ENCODE assay signal across 1 cellular context in the genomic region with DNA sequence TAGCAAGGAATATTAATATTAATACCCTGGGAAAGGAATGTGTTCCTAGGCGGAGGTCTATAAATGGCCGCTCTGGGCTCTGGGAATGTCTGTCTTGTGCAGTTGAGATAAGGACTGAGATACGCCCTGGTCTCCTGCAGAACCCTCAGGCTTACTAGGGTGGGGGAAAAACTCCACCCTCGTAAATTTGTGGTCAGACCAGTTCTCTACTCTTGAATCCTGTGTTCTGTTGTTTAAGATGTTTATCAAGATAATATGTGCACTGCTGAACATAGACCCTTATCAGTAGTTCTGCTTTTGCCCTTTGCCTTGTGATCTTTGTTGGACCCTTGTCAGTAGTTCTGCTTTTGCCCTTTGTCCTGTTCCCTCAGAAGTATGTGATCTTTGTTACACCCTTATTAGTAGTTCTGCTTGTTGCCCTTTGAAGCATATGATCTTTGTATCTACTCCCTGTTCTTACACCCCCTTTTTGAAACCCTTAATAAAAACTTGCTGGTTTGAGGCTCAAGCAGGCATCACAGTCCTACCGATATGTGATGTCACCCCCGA. TPM values are rescaled to one million over a fixed set of nuclear protein-coding genes. Genes with fewer than 3 reads are reported as not detected.
"Had no signal": no experiment of that assay in that cellular context is flagged by ENCODE, and none has a peak within 500 bp of the region (broad histone marks: within the 10 kb centered on the region; RNA-seq: fewer than 3 reads in every experiment).

No MANE protein-coding gene starts in this region.

RNA-seq across cellular contexts. Expression of gene DNAAF4, which starts 28.3 kb away (rescaled TPM):
- polyA plus RNA-seq: immature natural killer cell had no signal
